ENCODE assay signal across 1 cellular context in the genomic region with DNA sequence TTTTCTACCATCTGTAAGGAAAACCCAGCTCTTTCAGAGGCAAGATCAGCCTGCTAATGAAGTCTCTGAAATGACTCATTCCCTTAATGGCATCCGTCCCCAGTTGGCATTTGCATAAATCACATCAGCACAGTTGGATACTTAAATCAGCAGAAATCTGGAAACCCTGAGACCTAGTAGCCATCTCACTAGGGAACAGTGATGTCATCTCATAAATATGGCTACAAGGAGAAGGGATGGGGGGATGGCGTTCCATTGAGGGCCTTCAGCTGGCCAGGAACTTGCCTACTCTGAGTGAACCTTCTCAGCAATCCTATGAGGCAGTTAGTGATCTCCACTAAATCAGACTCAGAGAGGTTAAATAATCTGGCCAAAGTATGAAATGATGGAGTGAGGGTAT.
TF ChIP-seq lines count a peak whose summit lies in the region.

No MANE protein-coding gene starts in this region.

TF ChIP-seq in HEK293, 187 proteins besides CTCF, POLR2A, EP300 and RAD21 (continued from another document and continues in another):
- TF ChIP-seq, protein P1, sequence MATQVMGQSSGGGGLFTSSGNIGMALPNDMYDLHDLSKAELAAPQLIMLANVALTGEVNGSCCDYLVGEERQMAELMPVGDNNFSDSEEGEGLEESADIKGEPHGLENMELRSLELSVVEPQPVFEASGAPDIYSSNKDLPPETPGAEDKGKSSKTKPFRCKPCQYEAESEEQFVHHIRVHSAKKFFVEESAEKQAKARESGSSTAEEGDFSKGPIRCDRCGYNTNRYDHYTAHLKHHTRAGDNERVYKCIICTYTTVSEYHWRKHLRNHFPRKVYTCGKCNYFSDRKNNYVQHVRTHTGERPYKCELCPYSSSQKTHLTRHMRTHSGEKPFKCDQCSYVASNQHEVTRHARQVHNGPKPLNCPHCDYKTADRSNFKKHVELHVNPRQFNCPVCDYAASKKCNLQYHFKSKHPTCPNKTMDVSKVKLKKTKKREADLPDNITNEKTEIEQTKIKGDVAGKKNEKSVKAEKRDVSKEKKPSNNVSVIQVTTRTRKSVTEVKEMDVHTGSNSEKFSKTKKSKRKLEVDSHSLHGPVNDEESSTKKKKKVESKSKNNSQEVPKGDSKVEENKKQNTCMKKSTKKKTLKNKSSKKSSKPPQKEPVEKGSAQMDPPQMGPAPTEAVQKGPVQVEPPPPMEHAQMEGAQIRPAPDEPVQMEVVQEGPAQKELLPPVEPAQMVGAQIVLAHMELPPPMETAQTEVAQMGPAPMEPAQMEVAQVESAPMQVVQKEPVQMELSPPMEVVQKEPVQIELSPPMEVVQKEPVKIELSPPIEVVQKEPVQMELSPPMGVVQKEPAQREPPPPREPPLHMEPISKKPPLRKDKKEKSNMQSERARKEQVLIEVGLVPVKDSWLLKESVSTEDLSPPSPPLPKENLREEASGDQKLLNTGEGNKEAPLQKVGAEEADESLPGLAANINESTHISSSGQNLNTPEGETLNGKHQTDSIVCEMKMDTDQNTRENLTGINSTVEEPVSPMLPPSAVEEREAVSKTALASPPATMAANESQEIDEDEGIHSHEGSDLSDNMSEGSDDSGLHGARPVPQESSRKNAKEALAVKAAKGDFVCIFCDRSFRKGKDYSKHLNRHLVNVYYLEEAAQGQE (tag by site-specific recombination; IDR thresholded peaks at IDR 0.05) = no peak
- TF ChIP-seq, protein P2, sequence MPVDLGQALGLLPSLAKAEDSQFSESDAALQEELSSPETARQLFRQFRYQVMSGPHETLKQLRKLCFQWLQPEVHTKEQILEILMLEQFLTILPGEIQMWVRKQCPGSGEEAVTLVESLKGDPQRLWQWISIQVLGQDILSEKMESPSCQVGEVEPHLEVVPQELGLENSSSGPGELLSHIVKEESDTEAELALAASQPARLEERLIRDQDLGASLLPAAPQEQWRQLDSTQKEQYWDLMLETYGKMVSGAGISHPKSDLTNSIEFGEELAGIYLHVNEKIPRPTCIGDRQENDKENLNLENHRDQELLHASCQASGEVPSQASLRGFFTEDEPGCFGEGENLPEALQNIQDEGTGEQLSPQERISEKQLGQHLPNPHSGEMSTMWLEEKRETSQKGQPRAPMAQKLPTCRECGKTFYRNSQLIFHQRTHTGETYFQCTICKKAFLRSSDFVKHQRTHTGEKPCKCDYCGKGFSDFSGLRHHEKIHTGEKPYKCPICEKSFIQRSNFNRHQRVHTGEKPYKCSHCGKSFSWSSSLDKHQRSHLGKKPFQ (tag by site-specific recombination; IDR thresholded peaks at IDR 0.05) = no peak
- no peak for TF ChIP-seq BCL11A (tag by site-specific recombination; IDR thresholded peaks at IDR 0.05; ENCODE audit: low read depth)
- TF ChIP-seq, protein P3, sequence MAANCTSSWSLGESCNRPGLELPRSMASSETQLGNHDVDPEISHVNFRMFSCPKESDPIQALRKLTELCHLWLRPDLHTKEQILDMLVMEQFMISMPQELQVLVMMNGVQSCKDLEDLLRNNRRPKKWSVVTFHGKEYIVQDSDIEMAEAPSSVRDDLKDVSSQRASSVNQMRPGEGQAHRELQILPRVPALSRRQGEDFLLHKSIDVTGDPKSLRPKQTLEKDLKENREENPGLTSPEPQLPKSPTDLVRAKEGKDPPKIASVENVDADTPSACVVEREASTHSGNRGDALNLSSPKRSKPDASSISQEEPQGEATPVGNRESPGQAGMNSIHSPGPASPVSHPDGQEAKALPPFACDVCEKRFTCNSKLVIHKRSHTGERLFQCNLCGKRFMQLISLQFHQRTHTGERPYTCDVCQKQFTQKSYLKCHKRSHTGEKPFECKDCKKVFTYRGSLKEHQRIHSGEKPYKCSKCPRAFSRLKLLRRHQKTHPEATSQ (tag by site-specific recombination; IDR thresholded peaks at IDR 0.05) = no peak
- TF ChIP-seq, protein P4, sequence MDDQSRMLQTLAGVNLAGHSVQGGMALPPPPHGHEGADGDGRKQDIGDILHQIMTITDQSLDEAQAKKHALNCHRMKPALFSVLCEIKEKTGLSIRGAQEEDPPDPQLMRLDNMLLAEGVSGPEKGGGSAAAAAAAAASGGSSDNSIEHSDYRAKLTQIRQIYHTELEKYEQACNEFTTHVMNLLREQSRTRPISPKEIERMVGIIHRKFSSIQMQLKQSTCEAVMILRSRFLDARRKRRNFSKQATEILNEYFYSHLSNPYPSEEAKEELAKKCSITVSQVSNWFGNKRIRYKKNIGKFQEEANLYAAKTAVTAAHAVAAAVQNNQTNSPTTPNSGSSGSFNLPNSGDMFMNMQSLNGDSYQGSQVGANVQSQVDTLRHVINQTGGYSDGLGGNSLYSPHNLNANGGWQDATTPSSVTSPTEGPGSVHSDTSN (CRISPR knock-in tag; IDR thresholded peaks at IDR 0.05) = no peak
- peak; percentile 76 for TF ChIP-seq ZFP69B (tag by site-specific recombination; IDR thresholded peaks at IDR 0.05)
- TF ChIP-seq, protein P5, sequence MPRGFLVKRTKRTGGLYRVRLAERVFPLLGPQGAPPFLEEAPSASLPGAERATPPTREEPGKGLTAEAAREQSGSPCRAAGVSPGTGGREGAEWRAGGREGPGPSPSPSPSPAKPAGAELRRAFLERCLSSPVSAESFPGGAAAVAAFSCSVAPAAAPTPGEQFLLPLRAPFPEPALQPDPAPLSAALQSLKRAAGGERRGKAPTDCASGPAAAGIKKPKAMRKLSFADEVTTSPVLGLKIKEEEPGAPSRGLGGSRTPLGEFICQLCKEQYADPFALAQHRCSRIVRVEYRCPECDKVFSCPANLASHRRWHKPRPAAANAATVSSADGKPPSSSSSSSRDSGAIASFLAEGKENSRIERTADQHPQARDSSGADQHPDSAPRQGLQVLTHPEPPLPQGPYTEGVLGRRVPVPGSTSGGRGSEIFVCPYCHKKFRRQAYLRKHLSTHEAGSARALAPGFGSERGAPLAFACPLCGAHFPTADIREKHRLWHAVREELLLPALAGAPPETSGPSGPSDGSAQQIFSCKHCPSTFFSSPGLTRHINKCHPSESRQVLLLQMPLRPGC (tag by site-specific recombination; IDR thresholded peaks at IDR 0.05) = 0 out of 2 replicates have a peak, but pooled peaks have one; percentile 23
- TF ChIP-seq ZNF571 (tag by site-specific recombination; IDR thresholded peaks at IDR 0.05) = no peak
- no peak for TF ChIP-seq ZNF433 (tag by site-specific recombination; IDR thresholded peaks at IDR 0.05; ENCODE audit: low read depth)
- no peak for TF ChIP-seq HOXD13 (CRISPR knock-in tag; IDR thresholded peaks at IDR 0.05; ENCODE audit: borderline replicate concordance)
- no peak for TF ChIP-seq ZNF155 (tag by site-specific recombination; IDR thresholded peaks at IDR 0.05)
- no peak for TF ChIP-seq ZNF292 (tag by site-specific recombination; IDR thresholded peaks at IDR 0.05; ENCODE audit: borderline replicate concordance, low read depth)
- TF ChIP-seq, protein P6, sequence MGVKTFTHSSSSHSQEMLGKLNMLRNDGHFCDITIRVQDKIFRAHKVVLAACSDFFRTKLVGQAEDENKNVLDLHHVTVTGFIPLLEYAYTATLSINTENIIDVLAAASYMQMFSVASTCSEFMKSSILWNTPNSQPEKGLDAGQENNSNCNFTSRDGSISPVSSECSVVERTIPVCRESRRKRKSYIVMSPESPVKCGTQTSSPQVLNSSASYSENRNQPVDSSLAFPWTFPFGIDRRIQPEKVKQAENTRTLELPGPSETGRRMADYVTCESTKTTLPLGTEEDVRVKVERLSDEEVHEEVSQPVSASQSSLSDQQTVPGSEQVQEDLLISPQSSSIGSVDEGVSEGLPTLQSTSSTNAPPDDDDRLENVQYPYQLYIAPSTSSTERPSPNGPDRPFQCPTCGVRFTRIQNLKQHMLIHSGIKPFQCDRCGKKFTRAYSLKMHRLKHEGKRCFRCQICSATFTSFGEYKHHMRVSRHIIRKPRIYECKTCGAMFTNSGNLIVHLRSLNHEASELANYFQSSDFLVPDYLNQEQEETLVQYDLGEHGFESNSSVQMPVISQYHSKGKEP (tag by site-specific recombination; IDR thresholded peaks at IDR 0.05) = no peak
- TF ChIP-seq ZNF654 (tag by site-specific recombination; IDR thresholded peaks at IDR 0.05; ENCODE audit: low read depth) = no peak
- TF ChIP-seq, protein P7, sequence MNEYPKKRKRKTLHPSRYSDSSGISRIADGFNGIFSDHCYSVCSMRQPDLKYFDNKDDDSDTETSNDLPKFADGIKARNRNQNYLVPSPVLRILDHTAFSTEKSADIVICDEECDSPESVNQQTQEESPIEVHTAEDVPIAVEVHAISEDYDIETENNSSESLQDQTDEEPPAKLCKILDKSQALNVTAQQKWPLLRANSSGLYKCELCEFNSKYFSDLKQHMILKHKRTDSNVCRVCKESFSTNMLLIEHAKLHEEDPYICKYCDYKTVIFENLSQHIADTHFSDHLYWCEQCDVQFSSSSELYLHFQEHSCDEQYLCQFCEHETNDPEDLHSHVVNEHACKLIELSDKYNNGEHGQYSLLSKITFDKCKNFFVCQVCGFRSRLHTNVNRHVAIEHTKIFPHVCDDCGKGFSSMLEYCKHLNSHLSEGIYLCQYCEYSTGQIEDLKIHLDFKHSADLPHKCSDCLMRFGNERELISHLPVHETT (tag by site-specific recombination; IDR thresholded peaks at IDR 0.05) = peak; percentile 68
- no peak for TF ChIP-seq ZNF423 (tag by site-specific recombination; IDR thresholded peaks at IDR 0.05)
- TF ChIP-seq ZNF341 (tag by site-specific recombination; IDR thresholded peaks at IDR 0.05; ENCODE audit: low read depth) = no peak
- TF ChIP-seq, protein P8, sequence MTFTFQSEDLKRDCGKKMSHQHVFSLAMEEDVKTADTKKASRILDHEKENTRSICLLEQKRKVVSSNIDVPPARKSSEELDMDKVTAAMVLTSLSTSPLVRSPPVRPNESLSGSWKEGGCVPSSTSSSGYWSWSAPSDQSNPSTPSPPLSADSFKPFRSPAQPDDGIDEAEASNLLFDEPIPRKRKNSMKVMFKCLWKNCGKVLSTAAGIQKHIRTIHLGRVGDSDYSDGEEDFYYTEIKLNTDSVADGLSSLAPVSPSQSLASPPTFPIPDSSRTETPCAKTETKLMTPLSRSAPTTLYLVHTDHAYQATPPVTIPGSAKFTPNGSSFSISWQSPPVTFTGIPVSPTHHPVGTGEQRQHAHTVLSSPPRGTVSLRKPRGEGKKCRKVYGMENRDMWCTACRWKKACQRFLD (tag by site-specific recombination; IDR thresholded peaks at IDR 0.05) = no peak
- peak; percentile 79 for TF ChIP-seq SP7 (tag by site-specific recombination; IDR thresholded peaks at IDR 0.05)
- TF ChIP-seq, protein P9, sequence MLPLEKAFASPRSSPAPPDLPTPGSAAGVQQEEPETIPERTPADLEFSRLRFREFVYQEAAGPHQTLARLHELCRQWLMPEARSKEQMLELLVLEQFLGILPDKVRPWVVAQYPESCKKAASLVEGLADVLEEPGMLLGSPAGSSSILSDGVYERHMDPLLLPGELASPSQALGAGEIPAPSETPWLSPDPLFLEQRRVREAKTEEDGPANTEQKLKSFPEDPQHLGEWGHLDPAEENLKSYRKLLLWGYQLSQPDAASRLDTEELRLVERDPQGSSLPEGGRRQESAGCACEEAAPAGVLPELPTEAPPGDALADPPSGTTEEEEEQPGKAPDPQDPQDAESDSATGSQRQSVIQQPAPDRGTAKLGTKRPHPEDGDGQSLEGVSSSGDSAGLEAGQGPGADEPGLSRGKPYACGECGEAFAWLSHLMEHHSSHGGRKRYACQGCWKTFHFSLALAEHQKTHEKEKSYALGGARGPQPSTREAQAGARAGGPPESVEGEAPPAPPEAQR (tag by site-specific recombination; IDR thresholded peaks at IDR 0.05) = no peak
- no peak for TF ChIP-seq ZNF426 (tag by site-specific recombination; IDR thresholded peaks at IDR 0.05)
- TF ChIP-seq PRDM1 (tag by site-specific recombination; IDR thresholded peaks at IDR 0.05) = no peak
- TF ChIP-seq ZNF391 (tag by site-specific recombination; IDR thresholded peaks at IDR 0.05; ENCODE audit: borderline replicate concordance, low read depth) = no peak
- TF ChIP-seq, protein P10, sequence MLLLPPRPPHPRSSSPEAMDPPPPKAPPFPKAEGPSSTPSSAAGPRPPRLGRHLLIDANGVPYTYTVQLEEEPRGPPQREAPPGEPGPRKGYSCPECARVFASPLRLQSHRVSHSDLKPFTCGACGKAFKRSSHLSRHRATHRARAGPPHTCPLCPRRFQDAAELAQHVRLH (tag by site-specific recombination; IDR thresholded peaks at IDR 0.05) = no peak
- no peak for TF ChIP-seq ZNF221 (tag by site-specific recombination; IDR thresholded peaks at IDR 0.05; ENCODE audit: borderline replicate concordance)
- no peak for TF ChIP-seq ZNF501 (tag by site-specific recombination; IDR thresholded peaks at IDR 0.05)
- no peak for TF ChIP-seq ZNF529 (tag by site-specific recombination; IDR thresholded peaks at IDR 0.05; ENCODE audit: insufficient replicate concordance)
- TF ChIP-seq, protein P11, sequence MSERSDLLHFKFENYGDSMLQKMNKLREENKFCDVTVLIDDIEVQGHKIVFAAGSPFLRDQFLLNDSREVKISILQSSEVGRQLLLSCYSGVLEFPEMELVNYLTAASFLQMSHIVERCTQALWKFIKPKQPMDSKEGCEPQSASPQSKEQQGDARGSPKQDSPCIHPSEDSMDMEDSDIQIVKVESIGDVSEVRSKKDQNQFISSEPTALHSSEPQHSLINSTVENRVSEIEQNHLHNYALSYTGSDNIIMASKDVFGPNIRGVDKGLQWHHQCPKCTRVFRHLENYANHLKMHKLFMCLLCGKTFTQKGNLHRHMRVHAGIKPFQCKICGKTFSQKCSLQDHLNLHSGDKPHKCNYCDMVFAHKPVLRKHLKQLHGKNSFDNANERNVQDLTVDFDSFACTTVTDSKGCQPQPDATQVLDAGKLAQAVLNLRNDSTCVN (tag by site-specific recombination; optimal IDR thresholded peaks at IDR 0.05) = no peak
- no peak for TF ChIP-seq SP3 (tag by site-specific recombination; IDR thresholded peaks at IDR 0.05)
- TF ChIP-seq, protein P12, sequence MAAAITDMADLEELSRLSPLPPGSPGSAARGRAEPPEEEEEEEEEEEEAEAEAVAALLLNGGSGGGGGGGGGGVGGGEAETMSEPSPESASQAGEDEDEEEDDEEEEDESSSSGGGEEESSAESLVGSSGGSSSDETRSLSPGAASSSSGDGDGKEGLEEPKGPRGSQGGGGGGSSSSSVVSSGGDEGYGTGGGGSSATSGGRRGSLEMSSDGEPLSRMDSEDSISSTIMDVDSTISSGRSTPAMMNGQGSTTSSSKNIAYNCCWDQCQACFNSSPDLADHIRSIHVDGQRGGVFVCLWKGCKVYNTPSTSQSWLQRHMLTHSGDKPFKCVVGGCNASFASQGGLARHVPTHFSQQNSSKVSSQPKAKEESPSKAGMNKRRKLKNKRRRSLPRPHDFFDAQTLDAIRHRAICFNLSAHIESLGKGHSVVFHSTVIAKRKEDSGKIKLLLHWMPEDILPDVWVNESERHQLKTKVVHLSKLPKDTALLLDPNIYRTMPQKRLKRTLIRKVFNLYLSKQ (tag by site-specific recombination; IDR thresholded peaks at IDR 0.05; ENCODE audit: borderline replicate concordance) = no peak
- TF ChIP-seq ZNF16 (tag by site-specific recombination; IDR thresholded peaks at IDR 0.05; ENCODE audit: low read depth) = no peak
